In genomic region chr9:15485836-15486678, GRCh38 we compare ENCODE assay signal across 8 cellular contexts. TPM values are rescaled to one million over a fixed set of nuclear protein-coding genes. Genes with fewer than 3 reads are reported as not detected.
DNase-seq lines count a peak whose midpoint lies in the region; ATAC-seq lines count a peak whose summit lies in the region.

No MANE protein-coding gene starts in this region.

- DNase-seq in COR-L47 (lab: John Stamatoyannopoulos, UW) (peak; percentile 6), Kasumi-1 (lab: John Stamatoyannopoulos, UW) (peak; percentile 5 to 31), astrocyte of the hippocampus (ENCODE audit: low read depth, low spot score) (peak; percentile 50), lung microvascular endothelial cell (ENCODE audit: low read depth in 2 of 2) (peak; percentile 22 to 51)
- DNase-seq in activated CD8-positive, alpha-beta memory T cell treated with anti-CD3 and anti-CD28 coated beads, Interleukin-2, amount 50 U/mL, for 4 hours, result no peak

- ATAC-seq in esophagus mucosa (no peak), HG03457 (IDR thresholded peaks at IDR 0.05; ENCODE audit: unreplicated experiment) (no peak), HG03565 (IDR thresholded peaks at IDR 0.05; ENCODE audit: unreplicated experiment) (no peak)

RNA-seq across cellular contexts. Expression of gene PSIP1, which starts 24.7 kb away (rescaled TPM):
- total RNA-seq in lung microvascular endothelial cell (25.9 and 28.6 TPM in 2 replicates), esophagus mucosa (12.6 TPM)
